35 cellular contexts compared by ENCODE assay signal in the genomic region with DNA sequence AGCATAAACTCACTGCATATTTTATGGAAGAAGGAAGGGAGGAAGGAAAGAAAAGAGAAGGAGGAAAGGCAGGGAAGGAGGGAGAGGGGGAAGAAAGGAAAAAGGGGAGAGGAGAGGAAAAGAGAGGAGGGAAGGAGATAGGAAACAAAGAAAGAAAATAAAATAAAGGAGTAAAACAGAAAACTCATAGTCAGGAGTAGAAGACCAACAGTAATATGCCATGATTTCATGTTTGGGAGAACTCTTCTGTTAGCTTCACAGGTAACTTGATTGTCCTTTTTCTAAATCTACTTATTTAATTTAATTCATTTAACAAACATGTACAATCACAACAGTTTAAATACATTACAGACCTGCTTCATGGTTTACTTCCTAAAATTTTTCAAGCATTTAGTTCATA.
"Had no signal": no experiment of that assay in that cellular context is flagged by ENCODE, and none has a peak within 500 bp of the region (broad histone marks: within the 10 kb centered on the region; RNA-seq: fewer than 3 reads in every experiment).

No MANE protein-coding gene starts in this region.

- H3K36me3 ChIP-seq: MG63 had no signal

- H3K4me3 ChIP-seq: MG63 had no signal

- H3K9me3 ChIP-seq: MG63 had no signal

- DNase-seq: Karpas-422, Kasumi-1, MG63, MM.1S, MV-4-11, NCI-H1048, NCI-H1092, NCI-H1092 treated with DMSO at 0.1 percent for 48 hours, NCI-H1105, NCI-H1105 treated with DMSO at 0.1 percent for 48 hours, NCI-H1417, NCI-H1417 treated with DMSO at 0.1 percent for 48 hours, NCI-H1436, NCI-H1436 treated with DMSO at 0.1 percent for 48 hours, NCI-H146, NCI-H1694, NCI-H1694 treated with DMSO at 0.1 percent for 48 hours, NCI-H187, NCI-H187 treated with DMSO at 0.1 percent for 48 hours, NCI-H1930, NCI-H2029, NCI-H2029 treated with DMSO at 0.1 percent for 48 hours, NCI-H2081, NCI-H2081 treated with DMSO at 0.1 percent for 48 hours, NCI-H2107, NCI-H2171, NCI-H2171 treated with DMSO at 0.1 percent for 48 hours, NCI-H2227 treated with DMSO at 0.1 percent for 48 hours, NCI-H226, NCI-H345, NCI-H446, NCI-H446 treated with DMSO at 0.1 percent for 48 hours, NCI-H510A, NCI-H510A treated with DMSO at 0.1 percent for 48 hours, NCI-H524 had no signal

- H3K27me3 ChIP-seq: MG63 had no signal
